Comparison of ENCODE assay signal across 37 cellular contexts in genomic region chr3:14619605-14620004, GRCh38. TPM values are rescaled to one million over a fixed set of nuclear protein-coding genes. Genes with fewer than 3 reads are reported as not detected.
"Had no signal": no experiment of that assay in that cellular context is flagged by ENCODE, and none has a peak within 500 bp of the region (broad histone marks: within the 10 kb centered on the region; RNA-seq: fewer than 3 reads in every experiment).

No MANE protein-coding gene starts in this region.

- DNase-seq: activated CD4-positive, alpha-beta memory T cell treated with anti-CD3 and anti-CD28 coated beads, Interleukin-2, amount 10 ng/mL, durations not matched to agents 7 days and 5 days; activated CD4-positive, alpha-beta T cell treated with anti-CD3 and anti-CD28 coated beads for 36 hours; activated CD4-positive, alpha-beta T cell treated with anti-CD3 and anti-CD28 coated beads, Interleukin-2, amount 10 ng/mL, durations not matched to agents 24 days and 14 days; activated CD4-positive, alpha-beta T cell treated with anti-CD3 and anti-CD28 coated beads, Interleukin-2, amount 50 U/mL, for 4 hours; activated CD4-positive, CD25-positive, alpha-beta regulatory T cell; activated CD4-positive, CD25-positive, alpha-beta regulatory T cell treated with anti-CD3 and anti-CD28 coated beads, Interleukin-2, amount 50 U/mL, for 72 hours; activated CD8-positive, alpha-beta memory T cell treated with anti-CD3 and anti-CD28 coated beads, Interleukin-2, amount 50 U/mL, for 48 hours; activated gamma-delta T cell; activated naive CD4-positive, alpha-beta T cell; activated naive CD4-positive, alpha-beta T cell treated with anti-CD3 and anti-CD28 coated beads, Interleukin-2, amount 10 ng/mL, durations not matched to agents 7 days and 5 days; activated naive CD8-positive, alpha-beta T cell treated with anti-CD3 and anti-CD28 coated beads, Interleukin-2, amount 10 ng/mL, durations not matched to agents 7 days and 5 days; activated T-cell treated with anti-CD3 and anti-CD28 coated beads for 4 hours; activated T-cell treated with anti-CD3 and anti-CD28 coated beads, Interleukin-2, amount 50 U/mL, for 24 hours; activated T-cell treated with anti-CD3 and anti-CD28 coated beads, Interleukin-2, amount 50 U/mL, for 72 hours; caudate nucleus; cortex of kidney; effector CD4-positive, alpha-beta T cell; effector memory CD8-positive, alpha-beta T cell; esophagus squamous epithelium; heart right ventricle; T-helper 1 cell; T-helper 17 cell; T1000; WERI-Rb-1 had no signal

- FAIRE-seq: colon, endothelial cell of umbilical vein had no signal

- H3K9me3 ChIP-seq: ascending aorta, esophagus squamous epithelium, gastroesophageal sphincter, heart right ventricle had no signal

- H3K4me3 Mint-ChIP-seq: activated CD4-positive, alpha-beta memory T cell treated with anti-CD3 and anti-CD28 coated beads, Interleukin-2, amount 10 ng/mL, durations not matched to agents 7 days and 5 days; activated CD4-positive, alpha-beta T cell treated with anti-CD3 and anti-CD28 coated beads for 36 hours; activated CD4-positive, alpha-beta T cell treated with anti-CD3 and anti-CD28 coated beads, Interleukin-2, amount 10 ng/mL, durations not matched to agents 24 days and 14 days; activated naive CD4-positive, alpha-beta T cell treated with anti-CD3 and anti-CD28 coated beads, Interleukin-2, amount 10 ng/mL, durations not matched to agents 7 days and 5 days; activated naive CD8-positive, alpha-beta T cell treated with anti-CD3 and anti-CD28 coated beads, Interleukin-2, amount 10 ng/mL, durations not matched to agents 7 days and 5 days; activated T-cell treated with anti-CD3 and anti-CD28 coated beads, Interleukin-2, amount 50 U/mL, for 24 hours; activated T-cell treated with anti-CD3 and anti-CD28 coated beads, Interleukin-2, amount 50 U/mL, for 72 hours; effector memory CD8-positive, alpha-beta T cell; T-helper 17 cell; T-helper 2 cell treated with Interferon-gamma antibody and Interleukin-4, amounts not matched to agents 5 μg/mL and 100 μg/mL, for 36 hours had no signal

- H3K36me3 Mint-ChIP-seq: activated naive CD4-positive, alpha-beta T cell treated with anti-CD3 and anti-CD28 coated beads, Interleukin-2, amount 10 ng/mL, durations not matched to agents 7 days and 5 days; activated naive CD4-positive, alpha-beta T cell treated with anti-CD3 and anti-CD28 coated beads, Interleukin-2, amount 50 U/mL, for 72 hours; activated naive CD8-positive, alpha-beta T cell treated with anti-CD3 and anti-CD28 coated beads, Interleukin-2, amount 10 ng/mL, durations not matched to agents 7 days and 5 days had no signal

- H3K4me1 Mint-ChIP-seq: activated CD4-positive, alpha-beta T cell treated with anti-CD3 and anti-CD28 coated beads for 36 hours; activated naive CD4-positive, alpha-beta T cell treated with anti-CD3 and anti-CD28 coated beads, Interleukin-2, amount 10 ng/mL, durations not matched to agents 7 days and 5 days; T-helper 17 cell had no signal

- H3K27ac ChIP-seq: ascending aorta, epithelial cell of prostate, esophagus squamous epithelium, gastroesophageal sphincter, heart right ventricle, WERI-Rb-1 had no signal

- H3K27ac Mint-ChIP-seq: activated CD4-positive, alpha-beta memory T cell treated with anti-CD3 and anti-CD28 coated beads, Interleukin-2, amount 10 ng/mL, durations not matched to agents 7 days and 5 days; activated CD4-positive, alpha-beta T cell treated with anti-CD3 and anti-CD28 coated beads for 36 hours; activated CD4-positive, alpha-beta T cell treated with anti-CD3 and anti-CD28 coated beads, Interleukin-2, amount 10 ng/mL, durations not matched to agents 24 days and 14 days; activated naive CD4-positive, alpha-beta T cell treated with anti-CD3 and anti-CD28 coated beads, Interleukin-2, amount 10 ng/mL, durations not matched to agents 7 days and 5 days; activated naive CD4-positive, alpha-beta T cell treated with anti-CD3 and anti-CD28 coated beads, Interleukin-2, amount 50 U/mL, for 72 hours; activated naive CD8-positive, alpha-beta T cell treated with anti-CD3 and anti-CD28 coated beads, Interleukin-2, amount 10 ng/mL, durations not matched to agents 7 days and 5 days; activated T-cell treated with anti-CD3 and anti-CD28 coated beads, Interleukin-2, amount 50 U/mL, for 24 hours; activated T-cell treated with anti-CD3 and anti-CD28 coated beads, Interleukin-2, amount 50 U/mL, for 72 hours; effector memory CD8-positive, alpha-beta T cell; T-helper 17 cell; T-helper 2 cell treated with Interferon-gamma antibody and Interleukin-4, amounts not matched to agents 5 μg/mL and 100 μg/mL, for 36 hours had no signal

- H3K4me1 ChIP-seq: ascending aorta, esophagus squamous epithelium, gastroesophageal sphincter had no signal

- H3K27me3 ChIP-seq: ascending aorta had no signal

- H3K4me3 ChIP-seq: ascending aorta, esophagus squamous epithelium, gastroesophageal sphincter, heart right ventricle had no signal

- H3K36me3 ChIP-seq: ascending aorta, esophagus squamous epithelium, gastroesophageal sphincter, heart right ventricle, WERI-Rb-1 had no signal

- H3K9me3 Mint-ChIP-seq: activated CD4-positive, alpha-beta memory T cell treated with anti-CD3 and anti-CD28 coated beads, Interleukin-2, amount 10 ng/mL, durations not matched to agents 7 days and 5 days; activated CD4-positive, alpha-beta T cell treated with anti-CD3 and anti-CD28 coated beads, Interleukin-2, amount 10 ng/mL, durations not matched to agents 24 days and 14 days; activated naive CD4-positive, alpha-beta T cell treated with anti-CD3 and anti-CD28 coated beads, Interleukin-2, amount 10 ng/mL, durations not matched to agents 7 days and 5 days; activated naive CD4-positive, alpha-beta T cell treated with anti-CD3 and anti-CD28 coated beads, Interleukin-2, amount 50 U/mL, for 72 hours; activated naive CD8-positive, alpha-beta T cell treated with anti-CD3 and anti-CD28 coated beads, Interleukin-2, amount 10 ng/mL, durations not matched to agents 7 days and 5 days; activated T-cell treated with anti-CD3 and anti-CD28 coated beads, Interleukin-2, amount 50 U/mL, for 24 hours; activated T-cell treated with anti-CD3 and anti-CD28 coated beads, Interleukin-2, amount 50 U/mL, for 72 hours; effector memory CD8-positive, alpha-beta T cell; T-helper 2 cell treated with Interferon-gamma antibody and Interleukin-4, amounts not matched to agents 5 μg/mL and 100 μg/mL, for 36 hours had no signal

RNA-seq across cellular contexts. Expression of gene C3orf20, which starts 55.3 kb away (rescaled TPM):
- total RNA-seq: activated CD4-positive, alpha-beta T cell treated with anti-CD3 and anti-CD28 coated beads for 36 hours; ascending aorta; chondrocyte; dermis blood vessel endothelial cell; endothelial cell of umbilical vein; esophagus squamous epithelium; fibroblast of lung; fibroblast of villous mesenchyme; glomerular endothelial cell had no signal
- polyA plus RNA-seq: endothelial cell of umbilical vein, esophagus, fibroblast of lung, heart right ventricle had no signal
